8 cellular contexts compared by ENCODE assay signal in the genomic region with DNA sequence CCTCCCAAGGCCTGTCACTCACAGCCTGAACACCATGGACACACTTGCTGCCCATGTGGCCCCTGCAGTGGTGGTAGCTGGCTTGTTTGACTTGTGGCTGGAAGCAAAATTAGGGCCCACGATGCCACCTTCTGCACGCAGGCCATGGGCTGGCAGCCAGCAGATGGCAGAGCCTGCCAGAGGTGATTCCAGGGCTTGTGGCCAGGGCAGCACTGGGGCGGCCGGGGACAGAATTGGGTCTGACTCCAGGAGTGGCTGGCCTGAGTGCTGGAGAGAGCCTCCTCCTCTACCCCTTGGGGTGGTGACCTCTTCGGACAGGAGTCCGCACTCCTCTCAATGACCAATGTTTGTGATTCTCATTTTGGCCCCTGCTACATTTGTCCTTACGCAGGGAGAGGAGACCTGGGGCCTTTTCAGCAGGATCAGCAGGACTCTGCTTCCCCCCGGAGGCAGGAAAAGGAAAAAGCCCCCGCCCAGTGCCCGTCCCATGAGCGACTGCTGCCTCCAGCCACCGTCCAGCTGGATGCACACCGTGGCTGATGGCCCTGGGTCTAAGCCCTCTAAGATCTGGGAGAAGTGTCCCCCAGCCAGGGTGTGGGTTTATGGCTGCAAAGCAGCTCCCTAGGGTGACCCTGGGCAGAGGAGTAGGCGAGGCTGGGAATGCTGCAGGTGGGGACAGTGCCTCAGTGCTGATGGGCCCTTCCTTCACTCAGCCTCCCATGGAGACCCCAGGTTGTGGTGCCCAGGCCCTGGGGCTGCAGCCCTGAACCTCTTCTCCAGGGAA. TPM values are rescaled to one million over a fixed set of nuclear protein-coding genes. Genes with fewer than 3 reads are reported as not detected.
DNase-seq lines count a peak whose midpoint lies in the region; ATAC-seq, FAIRE-seq and TF ChIP-seq lines count a peak whose summit lies in the region.

No MANE protein-coding gene starts in this region.

- BruUV-seq in MCF 10A (replicated peaks; lab: Mats Ljungman, UMichigan), result no TSS peak

- H3K36me3 ChIP-seq in keratinocyte (ENCODE audit: control insufficient read depth in 2 of 2, extremely low read depth in 1 of 2, insufficient read depth in 2 of 2, low read length in 2 of 2), result peaks cover 0 to 2% of the 10 kb centered on the region in 2 experiments

- TF ChIP-seq CTCF in MCF 10A (IDR thresholded peaks at IDR 0.05; ENCODE audit: unreplicated experiment) (peak; percentile 51), keratinocyte (optimal IDR thresholded peaks at IDR 0.05 in 1 of 3, IDR thresholded peaks at IDR 0.05 in 1 of 3, conservative IDR thresholded peaks at IDR 0.05 in 1 of 3; ENCODE audit: extremely low read depth in 1 of 3, insufficient read depth in 2 of 3, low read length in 3 of 3) (peak in 2 of 3 experiments; percentile 44 to 53)

- H4K20me1 ChIP-seq in keratinocyte (ENCODE audit: control insufficient read depth, extremely low read depth, insufficient read depth, low read length), result no peaks in the 10 kb centered on the region

- H3K4me2 ChIP-seq in keratinocyte (ENCODE audit: control insufficient read depth, extremely low read depth, insufficient read depth, low read depth, low read length), result no peak overlapping the region

- H3K27ac Mint-ChIP-seq in MCF 10A (ENCODE audit: low read depth, unreplicated experiment), result peak overlapping the region; percentile 7
- H3K27ac Mint-ChIP-seq in stimulated activated memory B cell treated with anti-CD40 and anti-IgM and Interleukin-4, amounts not matched to agents 10 μg/mL and 1 μg/mL and 100 μg/mL, for 72 hours, result peak overlapping the region; percentile 90

- H3K27me3 ChIP-seq in keratinocyte (ENCODE audit: control insufficient read depth, extremely low read depth, insufficient read depth, low read length), result no peaks in the 10 kb centered on the region

- POLR2A ChIA-PET in MCF 10A (lab: Yijun Ruan, JAX), result interaction anchor here (0.5 to 12.8 kb wide), 10 partner anchors 7 to 99 kb away, joined by 3 to 399 read pairs (median 4); a partner anchor contains a TSS

- FAIRE-seq in keratinocyte (lab: Jason Lieb, UNC), result no peak

- H3K9ac ChIP-seq in keratinocyte (ENCODE audit: control insufficient read depth, extremely low read depth, insufficient read depth, low read length), result no peak overlapping the region

- no peak overlapping the region for H3K4me3 ChIP-seq in keratinocyte (ENCODE audit: control insufficient read depth in 2 of 3, extremely low read depth in 1 of 3, insufficient read depth in 2 of 3, low read depth in 1 of 3, low read length in 3 of 3)

- ATAC-seq in stimulated activated memory B cell treated with anti-CD40 and anti-IgM and Interleukin-4, amounts not matched to agents 10 μg/mL and 1 μg/mL and 100 μg/mL, for 72 hours, result no peak

- peaks cover 14% of the 10 kb centered on the region for H3K36me3 Mint-ChIP-seq in MCF 10A (ENCODE audit: insufficient read depth, unreplicated experiment)
- H3K36me3 Mint-ChIP-seq in stimulated activated memory B cell treated with anti-CD40 and anti-IgM and Interleukin-4, amounts not matched to agents 10 μg/mL and 1 μg/mL and 100 μg/mL, for 72 hours, result no peaks in the 10 kb centered on the region

- H3K27me3 Mint-ChIP-seq in MCF 10A (ENCODE audit: insufficient read depth, unreplicated experiment), result no peaks in the 10 kb centered on the region
- no peaks in the 10 kb centered on the region for H3K27me3 Mint-ChIP-seq in stimulated activated memory B cell treated with anti-CD40 and anti-IgM and Interleukin-4, amounts not matched to agents 10 μg/mL and 1 μg/mL and 100 μg/mL, for 72 hours

- no peak overlapping the region for H3K4me3 Mint-ChIP-seq in MCF 10A (ENCODE audit: unreplicated experiment)
- H3K4me3 Mint-ChIP-seq in stimulated activated memory B cell treated with anti-CD40 and anti-IgM and Interleukin-4, amounts not matched to agents 10 μg/mL and 1 μg/mL and 100 μg/mL, for 72 hours, result peak overlapping the region; percentile 14

- H3K9me3 Mint-ChIP-seq in MCF 10A (ENCODE audit: unreplicated experiment), result no peaks in the 10 kb centered on the region
- H3K9me3 Mint-ChIP-seq in stimulated activated memory B cell treated with anti-CD40 and anti-IgM and Interleukin-4, amounts not matched to agents 10 μg/mL and 1 μg/mL and 100 μg/mL, for 72 hours, result no peaks in the 10 kb centered on the region

- no peaks in the 10 kb centered on the region for H3K9me3 ChIP-seq in keratinocyte (ENCODE audit: control insufficient read depth, low read depth, low read length)

- peak; percentile 26 for TF ChIP-seq POLR2A in GM10847 (IDR thresholded peaks at IDR 0.05; ENCODE audit: extremely low read depth, insufficient read length)

- DNase-seq in AG08396 (ENCODE audit: low spot score), result peak; percentile 67
- DNase-seq in NOMO-1 treated with dmso at 0.1 percent for 144 hours (lab: John Stamatoyannopoulos, UW; ENCODE audit: unreplicated experiment), result peak; percentile 32
- DNase-seq in MCF 10A (ENCODE audit: unreplicated experiment), result peak; percentile 83
- no peak for DNase-seq in keratinocyte (ENCODE audit: low read depth, low spot score)
- DNase-seq in activated CD4-positive, CD25-positive, alpha-beta regulatory T cell treated with anti-CD3 and anti-CD28 coated beads, Interleukin-2, amount 50 U/mL, for 72 hours, result no peak
- no peak for DNase-seq in activated CD4-positive, alpha-beta T cell treated with anti-CD3 and anti-CD28 coated beads, Interleukin-2, amount 50 U/mL, for 4 hours

- peaks cover 42% of the 10 kb centered on the region for H3K4me1 ChIP-seq in keratinocyte (ENCODE audit: control insufficient read depth, extremely low read depth, insufficient read depth, low read length)

- no peaks in the 10 kb centered on the region for H3K79me2 ChIP-seq in keratinocyte (ENCODE audit: control insufficient read depth, insufficient read depth, low read length)

- dilution Hi-C loops in keratinocyte (cut with MboI; ENCODE audit: extremely low pct_ligation_motif_present, low sequenced_read_pairs), result no loop called here

- H3K9me1 ChIP-seq in keratinocyte (ENCODE audit: control insufficient read depth, extremely low read depth, insufficient read depth, low read length), result no peaks in the 10 kb centered on the region

- CTCF ChIA-PET in MCF 10A (lab: Yijun Ruan, JAX), result interaction anchor here (0.5 to 6.0 kb wide), 18 partner anchors 10 to 344 kb away, joined by 3 to 52 read pairs (median 4); a partner anchor contains a TSS

- no peak overlapping the region for H2AFZ ChIP-seq in keratinocyte (ENCODE audit: control insufficient read depth, low read length)

- H3K27ac ChIP-seq in keratinocyte (ENCODE audit: control insufficient read depth, insufficient read depth, low read length), result no peak overlapping the region

- intact Hi-C loops in MCF 10A (cut with micrococcal nuclease), result loop anchor here (1.0 to 2.0 kb wide), 2 partner anchors 84 to 201 kb away; no protein-coding TSS in a partner anchor

- peaks cover 29% of the 10 kb centered on the region for H3K4me1 Mint-ChIP-seq in MCF 10A (ENCODE audit: insufficient read depth, unreplicated experiment)
- peaks cover 81% of the 10 kb centered on the region for H3K4me1 Mint-ChIP-seq in stimulated activated memory B cell treated with anti-CD40 and anti-IgM and Interleukin-4, amounts not matched to agents 10 μg/mL and 1 μg/mL and 100 μg/mL, for 72 hours

RNA-seq across cellular contexts. Expression of a gene that starts 26.5 kb away (rescaled TPM):
- 64.7 and 68.1 TPM in 2 replicates for total RNA-seq in MCF 10A (2022)
- polyA plus RNA-seq in keratinocyte, result 11.5 to 19.3 TPM (median 12.0 TPM) in 3 replicates
- 14.8 TPM for polyA plus RNA-seq in keratinocyte (2011; ENCODE audit: low read depth)
- 11.5 and 14.9 TPM in 2 replicates for polyA plus RNA-seq in keratinocyte (2011; cell fraction: cytosol; rRNA removed)
- 32.1 and 39.9 TPM in 2 replicates for polyA plus RNA-seq in keratinocyte (2011; cell fraction: nucleus; rRNA removed)
- polyA plus RNA-seq in keratinocyte (2012; ENCODE audit: low replicate concordance), result 16.2 and 23.3 TPM in 2 replicates
- 11.2 to 31.7 TPM (median 11.8 TPM) in 3 replicates for polyA minus RNA-seq in keratinocyte
- polyA minus RNA-seq in keratinocyte (2011; cell fraction: cytosol; rRNA and poly(A)+ RNA removed), result 12.5 TPM
- polyA minus RNA-seq in keratinocyte (2011; cell fraction: nucleus; rRNA and poly(A)+ RNA removed), result 19.3 and 20.3 TPM in 2 replicates

RNA-seq across cellular contexts. Expression of a gene that starts 54.5 kb away (rescaled TPM):
- 698 and 872 TPM in 2 replicates for total RNA-seq in MCF 10A (2022)
- 153 to 289 TPM (median 248 TPM) in 3 replicates for polyA plus RNA-seq in keratinocyte
- 227 TPM for polyA plus RNA-seq in keratinocyte (2011; ENCODE audit: low read depth)
- 88.3 and 149 TPM in 2 replicates for polyA plus RNA-seq in keratinocyte (2011; cell fraction: cytosol; rRNA removed)
- polyA plus RNA-seq in keratinocyte (2011; cell fraction: nucleus; rRNA removed), result 237 and 241 TPM in 2 replicates
- polyA plus RNA-seq in keratinocyte (2012; ENCODE audit: low replicate concordance), result 409 and 466 TPM in 2 replicates
- polyA minus RNA-seq in keratinocyte, result 214 to 285 TPM (median 225 TPM) in 3 replicates
- polyA minus RNA-seq in keratinocyte (2011; cell fraction: cytosol; rRNA and poly(A)+ RNA removed), result 466 TPM
- 259 and 281 TPM in 2 replicates for polyA minus RNA-seq in keratinocyte (2011; cell fraction: nucleus; rRNA and poly(A)+ RNA removed)

Comparison
In these comparisons a context has a peak if more than half of its experiments do, and no peak if none do; other contexts are left out.
1. DNase-seq: peak in AG08396 (single experiment), NOMO-1 treated with dmso at 0.1 percent for 144 hours (single experiment) and MCF 10A (single experiment); none in keratinocyte (single experiment), activated CD4-positive, CD25-positive, alpha-beta regulatory T cell treated with anti-CD3 and anti-CD28 coated beads, Interleukin-2, amount 50 U/mL, for 72 hours (single experiment) and activated CD4-positive, alpha-beta T cell treated with anti-CD3 and anti-CD28 coated beads, Interleukin-2, amount 50 U/mL, for 4 hours (0 of 2).